In genomic region chr13:27969073-27969865, GRCh38 we compare ENCODE assay signal across 12 cellular contexts. TPM values are rescaled to one million over a fixed set of nuclear protein-coding genes. Genes with fewer than 3 reads are reported as not detected.
DNase-seq lines count a peak whose midpoint lies in the region; ATAC-seq lines count a peak whose summit lies in the region.
"Had no signal": no experiment of that assay in that cellular context is flagged by ENCODE, and none has a peak within 500 bp of the region (broad histone marks: within the 10 kb centered on the region; RNA-seq: fewer than 3 reads in every experiment).

CDX2 (minus strand) TSS chr13:27969315; CDS start chr13:27969006, 309 bp downstream.

- POLR2A ChIA-PET in activated CD4-positive, alpha-beta T cell treated with anti-CD3 and anti-CD28 coated beads for 36 hours (lab: Charles Lee) = no interaction called here

- DNase-seq in COLO668 (lab: John Stamatoyannopoulos, UW; ENCODE audit: unreplicated experiment) = peak; percentile 75
- no peak for DNase-seq in activated naive CD8-positive, alpha-beta T cell treated with anti-CD3 and anti-CD28 coated beads, Interleukin-2, amount 50 U/mL, for 24 hours
- DNase-seq in naive B cell = no peak
- no peak for DNase-seq in activated effector memory CD4-positive, alpha-beta T cell treated with Interleukin-2 at 50 U/mL for 16 hours
- no peak for DNase-seq in activated CD4-positive, alpha-beta T cell treated with anti-CD3 and anti-CD28 coated beads for 36 hours
- DNase-seq: GDM1, natural killer cell had no signal

- peaks cover 1% of the 10 kb centered on the region; the same call in 1 of the 2 replicates for H3K9me3 ChIP-seq in HUES48 (ENCODE audit: control insufficient read depth, insufficient read depth, low read length)

- H3K27ac Mint-ChIP-seq in activated naive CD8-positive, alpha-beta T cell treated with anti-CD3 and anti-CD28 coated beads, Interleukin-2, amount 50 U/mL, for 24 hours = peak within 1 kb of the TSS; percentile 1
- peak within 1 kb of the TSS in 3 of 6 donors; percentile 0 to 90 (median 89) for H3K27ac Mint-ChIP-seq in naive B cell
- no peak within 1 kb of the TSS for H3K27ac Mint-ChIP-seq in activated CD4-positive, alpha-beta T cell treated with anti-CD3 and anti-CD28 coated beads for 36 hours
- H3K27ac Mint-ChIP-seq: natural killer cell had no signal

- no peaks in the 10 kb centered on the region for H3K36me3 Mint-ChIP-seq in activated naive CD8-positive, alpha-beta T cell treated with anti-CD3 and anti-CD28 coated beads, Interleukin-2, amount 50 U/mL, for 24 hours (ENCODE audit: low read depth)
- no peaks in the 10 kb centered on the region for H3K36me3 Mint-ChIP-seq in naive B cell
- H3K36me3 Mint-ChIP-seq in activated CD4-positive, alpha-beta T cell treated with anti-CD3 and anti-CD28 coated beads for 36 hours (ENCODE audit: low read depth) = no peaks in the 10 kb centered on the region
- H3K36me3 Mint-ChIP-seq: natural killer cell had no signal

- H3K4me3 ChIP-seq in HUES48 (ENCODE audit: low read depth, low read length) = peak within 1 kb of the TSS; percentile 41

- H3K27ac ChIP-seq in HUES48 (ENCODE audit: low read depth, low read length) = no peak within 1 kb of the TSS

- H3K4me1 Mint-ChIP-seq in activated naive CD8-positive, alpha-beta T cell treated with anti-CD3 and anti-CD28 coated beads, Interleukin-2, amount 50 U/mL, for 24 hours = peaks cover 16% of the 10 kb centered on the region
- H3K4me1 Mint-ChIP-seq in naive B cell = peaks cover 38 to 47% (median 39%) of the 10 kb centered on the region in 3 donors
- peaks cover 24% of the 10 kb centered on the region for H3K4me1 Mint-ChIP-seq in activated CD4-positive, alpha-beta T cell treated with anti-CD3 and anti-CD28 coated beads for 36 hours

- peaks cover 82% of the 10 kb centered on the region for H3K27me3 Mint-ChIP-seq in activated naive CD8-positive, alpha-beta T cell treated with anti-CD3 and anti-CD28 coated beads, Interleukin-2, amount 50 U/mL, for 24 hours
- H3K27me3 Mint-ChIP-seq in naive B cell = peaks cover 59 to 94% (median 82%) of the 10 kb centered on the region in 3 donors
- peaks cover 74% of the 10 kb centered on the region for H3K27me3 Mint-ChIP-seq in activated CD4-positive, alpha-beta T cell treated with anti-CD3 and anti-CD28 coated beads for 36 hours

- intact Hi-C loops in activated CD4-positive, alpha-beta T cell treated with anti-CD3 and anti-CD28 coated beads for 36 hours (cut with DNase I, micrococcal nuclease) = no loop called here

- no peaks in the 10 kb centered on the region for H3K36me3 ChIP-seq in HUES48 (ENCODE audit: control insufficient read depth, insufficient read depth, low read length)

- CTCF ChIA-PET in activated CD4-positive, alpha-beta T cell treated with anti-CD3 and anti-CD28 coated beads for 36 hours (lab: Charles Lee) = interaction anchor here (0.6 to 2.1 kb wide), 6 partner anchors 10 to 1745 kb away, joined by 3 to 8 read pairs (median 5); no protein-coding TSS in a partner anchor

- no peak for ATAC-seq in activated naive CD8-positive, alpha-beta T cell treated with anti-CD3 and anti-CD28 coated beads, Interleukin-2, amount 50 U/mL, for 24 hours
- ATAC-seq in naive B cell (ENCODE audit: low read depth in 2 of 2) (peak; percentile 26 to 37), HG03342 (IDR thresholded peaks at IDR 0.05; ENCODE audit: unreplicated experiment) (no peak), HG03280 (IDR thresholded peaks at IDR 0.05; ENCODE audit: unreplicated experiment) (no peak)
- ATAC-seq in activated CD4-positive, alpha-beta T cell treated with anti-CD3 and anti-CD28 coated beads for 36 hours = no peak
- ATAC-seq: esophagus mucosa, natural killer cell had no signal

- H3K27me3 ChIP-seq in HUES48 (ENCODE audit: control insufficient read depth, insufficient read depth, low read length) = peaks cover 100% of the 10 kb centered on the region

- H3K4me3 Mint-ChIP-seq in activated naive CD8-positive, alpha-beta T cell treated with anti-CD3 and anti-CD28 coated beads, Interleukin-2, amount 50 U/mL, for 24 hours = no peak within 1 kb of the TSS
- peak within 1 kb of the TSS; percentile 48 to 88 (median 86) for H3K4me3 Mint-ChIP-seq in naive B cell
- H3K4me3 Mint-ChIP-seq in activated CD4-positive, alpha-beta T cell treated with anti-CD3 and anti-CD28 coated beads for 36 hours = no peak within 1 kb of the TSS
- H3K4me3 Mint-ChIP-seq: natural killer cell had no signal

- H3K4me1 ChIP-seq in HUES48 (ENCODE audit: control insufficient read depth, insufficient read depth, low read length) = peaks cover 44% of the 10 kb centered on the region

- H3K9me3 Mint-ChIP-seq in activated naive CD8-positive, alpha-beta T cell treated with anti-CD3 and anti-CD28 coated beads, Interleukin-2, amount 50 U/mL, for 24 hours = no peaks in the 10 kb centered on the region
- peaks cover 0 to 3% (median 0%) of the 10 kb centered on the region in 7 donors for H3K9me3 Mint-ChIP-seq in naive B cell
- no peaks in the 10 kb centered on the region for H3K9me3 Mint-ChIP-seq in activated CD4-positive, alpha-beta T cell treated with anti-CD3 and anti-CD28 coated beads for 36 hours (ENCODE audit: low read depth)
- H3K9me3 Mint-ChIP-seq: natural killer cell had no signal

- no peak within 1 kb of the TSS for H3K9ac ChIP-seq in HUES48 (ENCODE audit: low read depth, low read length)

RNA-seq across cellular contexts. Expression of gene CDX2, which starts in this region (rescaled TPM):
- not detected for polyA plus RNA-seq in naive B cell (ENCODE audit: low read depth in 6 of 6)
- not detected for total RNA-seq in activated CD4-positive, alpha-beta T cell treated with anti-CD3 and anti-CD28 coated beads for 36 hours
- total RNA-seq: activated CD8-positive, alpha-beta memory T cell treated with anti-CD3 and anti-CD28 coated beads for 36 hours; esophagus mucosa; natural killer cell had no signal

Comparison
In these comparisons a context has a peak if more than half of its experiments do, and no peak if none do; other contexts are left out.
1. Peak in ATAC-seq in naive B cell; RNA of the gene not detected or under 1 TPM.
2. H3K4me3 Mint-ChIP-seq: peak in naive B cell (8 of 8); none in activated naive CD8-positive, alpha-beta T cell treated with anti-CD3 and anti-CD28 coated beads, Interleukin-2, amount 50 U/mL, for 24 hours (single experiment) and activated CD4-positive, alpha-beta T cell treated with anti-CD3 and anti-CD28 coated beads for 36 hours (single experiment).